ENCODE assay signal across 9 cellular contexts in genomic region chr1:41951492-41951891, GRCh38. TPM values are rescaled to one million over a fixed set of nuclear protein-coding genes. Genes with fewer than 3 reads are reported as not detected.
DNase-seq lines count a peak whose midpoint lies in the region; ATAC-seq, FAIRE-seq and TF ChIP-seq lines count a peak whose summit lies in the region.
"Not testable (repeated sequence)": the region's sequence is repeated elsewhere in the genome, so short reads cannot be mapped to it uniquely, and the experiment has no call there.
"Had no signal": no experiment of that assay in that cellular context is flagged by ENCODE, and none has a peak within 500 bp of the region (broad histone marks: within the 10 kb centered on the region; RNA-seq: fewer than 3 reads in every experiment).

No MANE protein-coding gene starts in this region.

- TF ChIP-seq POLR2A in GM12892 (IDR thresholded peaks at IDR 0.05; ENCODE audit: low read depth, low read length), result not testable (repeated sequence)

- peak; percentile 40 for FAIRE-seq in GM12892 (lab: Jason Lieb, UNC)

- not testable (repeated sequence) for DNase-seq in GM12892 (ENCODE audit: insufficient read length); activated T-cell treated with anti-CD3 and anti-CD28 coated beads, Interleukin-2, amount 50 U/mL, for 4 hours
- peak; percentile 53 for DNase-seq in activated CD4-positive, alpha-beta T cell treated with anti-CD3 and anti-CD28 coated beads for 36 hours
- DNase-seq in activated CD8-positive, alpha-beta T cell treated with anti-CD3 and anti-CD28 coated beads for 36 hours, result peak; percentile 57
- DNase-seq in activated naive CD4-positive, alpha-beta T cell treated with anti-CD3 and anti-CD28 coated beads for 36 hours, result peak; percentile 70
- DNase-seq in activated naive CD8-positive, alpha-beta T cell treated with anti-CD3 and anti-CD28 coated beads, Interleukin-2, amount 50 U/mL, for 24 hours, result peak; percentile 12
- peak; percentile 37 for DNase-seq in stimulated activated CD4-positive, alpha-beta T cell treated with anti-CD3 and anti-CD28 coated beads, Interleukin-1b, Interleukin-23, amount 100 ng/mL, for 48 hours

- CTCF ChIA-PET in activated CD4-positive, alpha-beta T cell treated with anti-CD3 and anti-CD28 coated beads for 36 hours (lab: Charles Lee), result interaction anchor here (1.1 kb wide), 1 partner anchor 32 kb away, joined by 4 read pairs; no protein-coding TSS in a partner anchor
- CTCF ChIA-PET in activated CD8-positive, alpha-beta T cell treated with anti-CD3 and anti-CD28 coated beads for 36 hours (lab: Charles Lee); activated naive CD4-positive, alpha-beta T cell treated with anti-CD3 and anti-CD28 coated beads for 36 hours (lab: Charles Lee): not testable (repeated sequence)

- not testable (repeated sequence) for TF ChIP-seq CTCF in activated CD8-positive, alpha-beta T cell treated with anti-CD3 and anti-CD28 coated beads for 36 hours (IDR thresholded peaks at IDR 0.05)

- H3K4me1 Mint-ChIP-seq in activated CD4-positive, alpha-beta T cell treated with anti-CD3 and anti-CD28 coated beads for 36 hours, result peaks cover 36% of the 10 kb centered on the region
- peaks cover 45% of the 10 kb centered on the region for H3K4me1 Mint-ChIP-seq in activated CD8-positive, alpha-beta T cell treated with anti-CD3 and anti-CD28 coated beads for 36 hours (ENCODE audit: low read depth)
- peaks cover 22% of the 10 kb centered on the region for H3K4me1 Mint-ChIP-seq in activated T-cell treated with anti-CD3 and anti-CD28 coated beads, Interleukin-2, amount 50 U/mL, for 4 hours (ENCODE audit: low read depth)
- peaks cover 37% of the 10 kb centered on the region for H3K4me1 Mint-ChIP-seq in activated naive CD4-positive, alpha-beta T cell treated with anti-CD3 and anti-CD28 coated beads for 36 hours (ENCODE audit: low read depth)
- H3K4me1 Mint-ChIP-seq in activated naive CD8-positive, alpha-beta T cell treated with anti-CD3 and anti-CD28 coated beads, Interleukin-2, amount 50 U/mL, for 24 hours, result peaks cover 42% of the 10 kb centered on the region
- H3K4me1 Mint-ChIP-seq in stimulated activated naive CD8-positive, alpha-beta T cell treated with anti-CD3 and anti-CD28 coated beads, Interleukin-15, Interleukin-2, amounts not matched to agents 100 ng/mL and 50 ng/mL, for 24 hours (ENCODE audit: low read depth), result peaks cover 46% of the 10 kb centered on the region

- POLR2A ChIA-PET in activated CD4-positive, alpha-beta T cell treated with anti-CD3 and anti-CD28 coated beads for 36 hours (lab: Charles Lee), result not testable (repeated sequence)
- POLR2A ChIA-PET in activated CD8-positive, alpha-beta T cell treated with anti-CD3 and anti-CD28 coated beads for 36 hours (lab: Charles Lee), result interaction anchor here (1.2 kb wide), 1 partner anchor 15 kb away, joined by 3 read pairs; no protein-coding TSS in a partner anchor

- not testable (repeated sequence) for H3K4me3 Mint-ChIP-seq in activated CD4-positive, alpha-beta T cell treated with anti-CD3 and anti-CD28 coated beads for 36 hours; activated CD8-positive, alpha-beta T cell treated with anti-CD3 and anti-CD28 coated beads for 36 hours; activated T-cell treated with anti-CD3 and anti-CD28 coated beads, Interleukin-2, amount 50 U/mL, for 4 hours; activated naive CD4-positive, alpha-beta T cell treated with anti-CD3 and anti-CD28 coated beads for 36 hours; activated naive CD8-positive, alpha-beta T cell treated with anti-CD3 and anti-CD28 coated beads, Interleukin-2, amount 50 U/mL, for 24 hours; stimulated activated naive CD8-positive, alpha-beta T cell treated with anti-CD3 and anti-CD28 coated beads, Interleukin-15, Interleukin-2, amounts not matched to agents 100 ng/mL and 50 ng/mL, for 24 hours

- peaks cover 26% of the 10 kb centered on the region for H3K36me3 Mint-ChIP-seq in activated CD4-positive, alpha-beta T cell treated with anti-CD3 and anti-CD28 coated beads for 36 hours (ENCODE audit: low read depth)
- H3K36me3 Mint-ChIP-seq in activated CD8-positive, alpha-beta T cell treated with anti-CD3 and anti-CD28 coated beads for 36 hours (ENCODE audit: low read depth), result peaks cover 22% of the 10 kb centered on the region
- peaks cover 15% of the 10 kb centered on the region for H3K36me3 Mint-ChIP-seq in activated T-cell treated with anti-CD3 and anti-CD28 coated beads, Interleukin-2, amount 50 U/mL, for 4 hours (ENCODE audit: insufficient read depth)
- peaks cover 17% of the 10 kb centered on the region for H3K36me3 Mint-ChIP-seq in activated naive CD4-positive, alpha-beta T cell treated with anti-CD3 and anti-CD28 coated beads for 36 hours (ENCODE audit: low read depth)
- peaks cover 17% of the 10 kb centered on the region for H3K36me3 Mint-ChIP-seq in activated naive CD8-positive, alpha-beta T cell treated with anti-CD3 and anti-CD28 coated beads, Interleukin-2, amount 50 U/mL, for 24 hours (ENCODE audit: low read depth)
- H3K36me3 Mint-ChIP-seq in stimulated activated naive CD8-positive, alpha-beta T cell treated with anti-CD3 and anti-CD28 coated beads, Interleukin-15, Interleukin-2, amounts not matched to agents 100 ng/mL and 50 ng/mL, for 24 hours (ENCODE audit: low read depth), result peaks cover 13% of the 10 kb centered on the region

- intact Hi-C loops in activated CD4-positive, alpha-beta T cell treated with anti-CD3 and anti-CD28 coated beads for 36 hours (cut with DNase I, micrococcal nuclease), result loop anchor here in 1 of 2 experiments (2.0 kb wide), 1 partner anchor 31 kb away; no protein-coding TSS in a partner anchor
- intact Hi-C loops in activated CD8-positive, alpha-beta T cell treated with anti-CD3 and anti-CD28 coated beads for 36 hours (cut with micrococcal nuclease), result not testable (repeated sequence)
- intact Hi-C loops in activated naive CD4-positive, alpha-beta T cell treated with anti-CD3 and anti-CD28 coated beads for 36 hours (cut with micrococcal nuclease), result loop anchor here (1.0 to 2.0 kb wide), 3 partner anchors 15 to 65 kb away; no protein-coding TSS in a partner anchor

- H3K27ac Mint-ChIP-seq in activated CD4-positive, alpha-beta T cell treated with anti-CD3 and anti-CD28 coated beads for 36 hours, result peak overlapping the region; percentile 73
- H3K27ac Mint-ChIP-seq in activated CD8-positive, alpha-beta T cell treated with anti-CD3 and anti-CD28 coated beads for 36 hours, result peak overlapping the region; percentile 70
- H3K27ac Mint-ChIP-seq in activated naive CD4-positive, alpha-beta T cell treated with anti-CD3 and anti-CD28 coated beads for 36 hours, result peak overlapping the region; percentile 55
- peak overlapping the region; percentile 82 for H3K27ac Mint-ChIP-seq in activated naive CD8-positive, alpha-beta T cell treated with anti-CD3 and anti-CD28 coated beads, Interleukin-2, amount 50 U/mL, for 24 hours
- H3K27ac Mint-ChIP-seq in stimulated activated naive CD8-positive, alpha-beta T cell treated with anti-CD3 and anti-CD28 coated beads, Interleukin-15, Interleukin-2, amounts not matched to agents 100 ng/mL and 50 ng/mL, for 24 hours, result peak overlapping the region; percentile 65

- not testable (repeated sequence) for H3K27me3 Mint-ChIP-seq in activated CD4-positive, alpha-beta T cell treated with anti-CD3 and anti-CD28 coated beads for 36 hours; activated CD8-positive, alpha-beta T cell treated with anti-CD3 and anti-CD28 coated beads for 36 hours; activated T-cell treated with anti-CD3 and anti-CD28 coated beads, Interleukin-2, amount 50 U/mL, for 4 hours (ENCODE audit: low read depth); activated naive CD4-positive, alpha-beta T cell treated with anti-CD3 and anti-CD28 coated beads for 36 hours (ENCODE audit: low read depth); activated naive CD8-positive, alpha-beta T cell treated with anti-CD3 and anti-CD28 coated beads, Interleukin-2, amount 50 U/mL, for 24 hours; stimulated activated naive CD8-positive, alpha-beta T cell treated with anti-CD3 and anti-CD28 coated beads, Interleukin-15, Interleukin-2, amounts not matched to agents 100 ng/mL and 50 ng/mL, for 24 hours

- ATAC-seq in activated CD4-positive, alpha-beta T cell treated with anti-CD3 and anti-CD28 coated beads for 36 hours, result peak; percentile 50
- peak; percentile 48 for ATAC-seq in activated CD8-positive, alpha-beta T cell treated with anti-CD3 and anti-CD28 coated beads for 36 hours
- ATAC-seq in activated T-cell treated with anti-CD3 and anti-CD28 coated beads, Interleukin-2, amount 50 U/mL, for 4 hours, result peak; percentile 55 to 56
- ATAC-seq in activated naive CD8-positive, alpha-beta T cell treated with anti-CD3 and anti-CD28 coated beads, Interleukin-2, amount 50 U/mL, for 24 hours, result peak; percentile 50

- peaks cover 29% of the 10 kb centered on the region for H3K9me3 Mint-ChIP-seq in activated CD4-positive, alpha-beta T cell treated with anti-CD3 and anti-CD28 coated beads for 36 hours (ENCODE audit: low read depth)
- peaks cover 34% of the 10 kb centered on the region for H3K9me3 Mint-ChIP-seq in activated CD8-positive, alpha-beta T cell treated with anti-CD3 and anti-CD28 coated beads for 36 hours
- H3K9me3 Mint-ChIP-seq in activated T-cell treated with anti-CD3 and anti-CD28 coated beads, Interleukin-2, amount 50 U/mL, for 4 hours, result peaks cover 23% of the 10 kb centered on the region
- H3K9me3 Mint-ChIP-seq in activated naive CD4-positive, alpha-beta T cell treated with anti-CD3 and anti-CD28 coated beads for 36 hours, result peaks cover 30% of the 10 kb centered on the region
- H3K9me3 Mint-ChIP-seq in activated naive CD8-positive, alpha-beta T cell treated with anti-CD3 and anti-CD28 coated beads, Interleukin-2, amount 50 U/mL, for 24 hours, result peaks cover 25% of the 10 kb centered on the region
- H3K9me3 Mint-ChIP-seq in stimulated activated naive CD8-positive, alpha-beta T cell treated with anti-CD3 and anti-CD28 coated beads, Interleukin-15, Interleukin-2, amounts not matched to agents 100 ng/mL and 50 ng/mL, for 24 hours, result peaks cover 27% of the 10 kb centered on the region

RNA-seq across cellular contexts. Expression of gene HIVEP3, which starts 32.8 kb away (rescaled TPM):
- 5.1 TPM for polyA plus RNA-seq in GM12892 (2012; ENCODE audit: missing spikeins)
- 10 to 100 TPM; 29.4 to 39.6 TPM for total RNA-seq in activated CD4-positive, alpha-beta T cell treated with anti-CD3 and anti-CD28 coated beads for 36 hours
- 10 to 100 TPM; 18.6 to 20.4 TPM for total RNA-seq in activated CD8-positive, alpha-beta T cell treated with anti-CD3 and anti-CD28 coated beads for 36 hours
- total RNA-seq in activated T-cell treated with anti-CD3 and anti-CD28 coated beads, Interleukin-2, amount 50 U/mL, for 4 hours, result 100 to 1,000 TPM; 107 to 117 (median 114) TPM
- 10 to 100 TPM; 13.2 to 13.4 TPM for total RNA-seq in activated naive CD4-positive, alpha-beta T cell treated with anti-CD3 and anti-CD28 coated beads for 36 hours
- total RNA-seq: G401 had no signal
